Comparison of ENCODE assay signal across 33 cellular contexts in genomic region chr9:28443461-28443860, GRCh38.
"Had no signal": no experiment of that assay in that cellular context is flagged by ENCODE, and none has a peak within 500 bp of the region (broad histone marks: within the 10 kb centered on the region; RNA-seq: fewer than 3 reads in every experiment).

No MANE protein-coding gene starts in this region.

- H3K4me3 ChIP-seq: ascending aorta, breast epithelium, cardiac muscle cell, esophagus squamous epithelium, gastroesophageal sphincter had no signal

- FAIRE-seq: colon, endometrium, endothelial cell of umbilical vein had no signal

- H3K27me3 Mint-ChIP-seq: activated CD4-positive, alpha-beta memory T cell treated with anti-CD3 and anti-CD28 coated beads for 36 hours; activated CD4-positive, alpha-beta T cell treated with anti-CD3 and anti-CD28 coated beads for 36 hours; activated CD4-positive, alpha-beta T cell treated with anti-CD3 and anti-CD28 coated beads, Interleukin-2, amount 10 ng/mL, durations not matched to agents 24 days and 14 days; activated CD8-positive, alpha-beta memory T cell treated with anti-CD3 and anti-CD28 coated beads, Interleukin-2, amount 10 ng/mL, durations not matched to agents 7 days and 5 days; activated naive CD4-positive, alpha-beta T cell treated with anti-CD3 and anti-CD28 coated beads, Interleukin-2, amount 50 U/mL, for 24 hours; activated naive CD8-positive, alpha-beta T cell treated with anti-CD3 and anti-CD28 coated beads for 36 hours; activated naive CD8-positive, alpha-beta T cell treated with anti-CD3 and anti-CD28 coated beads, Interleukin-2, amount 50 U/mL, for 24 hours; brain; central memory CD8-positive, alpha-beta T cell had no signal

- H3K27me3 ChIP-seq: ascending aorta, breast epithelium, cardiac muscle cell, esophagus squamous epithelium, gastroesophageal sphincter had no signal

- H3K4me1 ChIP-seq: ascending aorta, breast epithelium, esophagus squamous epithelium, gastroesophageal sphincter had no signal

- H3K36me3 Mint-ChIP-seq: activated CD4-positive, alpha-beta memory T cell treated with anti-CD3 and anti-CD28 coated beads for 36 hours; activated CD8-positive, alpha-beta memory T cell treated with anti-CD3 and anti-CD28 coated beads, Interleukin-2, amount 10 ng/mL, durations not matched to agents 7 days and 5 days; activated naive CD4-positive, alpha-beta T cell treated with anti-CD3 and anti-CD28 coated beads, Interleukin-2, amount 50 U/mL, for 24 hours; activated naive CD8-positive, alpha-beta T cell treated with anti-CD3 and anti-CD28 coated beads for 36 hours had no signal

- H3K4me3 Mint-ChIP-seq: activated CD4-positive, alpha-beta memory T cell treated with anti-CD3 and anti-CD28 coated beads for 36 hours; activated CD4-positive, alpha-beta T cell treated with anti-CD3 and anti-CD28 coated beads for 36 hours; activated CD4-positive, alpha-beta T cell treated with anti-CD3 and anti-CD28 coated beads, Interleukin-2, amount 10 ng/mL, durations not matched to agents 24 days and 14 days; activated CD8-positive, alpha-beta memory T cell treated with anti-CD3 and anti-CD28 coated beads, Interleukin-2, amount 10 ng/mL, durations not matched to agents 7 days and 5 days; activated CD8-positive, alpha-beta T cell treated with anti-CD3 and anti-CD28 coated beads, Interleukin-2, amount 10 ng/mL, durations not matched to agents 7 days and 5 days; activated naive CD4-positive, alpha-beta T cell treated with anti-CD3 and anti-CD28 coated beads for 36 hours; activated naive CD4-positive, alpha-beta T cell treated with anti-CD3 and anti-CD28 coated beads, Interleukin-2, amount 50 U/mL, for 24 hours; activated naive CD8-positive, alpha-beta T cell treated with anti-CD3 and anti-CD28 coated beads for 36 hours; activated naive CD8-positive, alpha-beta T cell treated with anti-CD3 and anti-CD28 coated beads, Interleukin-2, amount 50 U/mL, for 24 hours; activated T-helper 1 cell treated with anti-CD3 and anti-CD28 coated beads, Interleukin-12 subunit alpha, Interleukin-12 subunit beta, Interleukin-2, Interleukin-4 antibody, amounts not matched to agents 30 ng/mL and 10 ng/mL and 1 ng/mL, durations not matched to agents 14 hours and 24 hours and 36 hours; brain; central memory CD8-positive, alpha-beta T cell had no signal

- H3K9me3 Mint-ChIP-seq: activated CD4-positive, alpha-beta T cell treated with anti-CD3 and anti-CD28 coated beads, Interleukin-2, amount 10 ng/mL, durations not matched to agents 24 days and 14 days; activated naive CD4-positive, alpha-beta T cell treated with anti-CD3 and anti-CD28 coated beads, Interleukin-2, amount 50 U/mL, for 24 hours; activated naive CD8-positive, alpha-beta T cell treated with anti-CD3 and anti-CD28 coated beads, Interleukin-2, amount 50 U/mL, for 24 hours had no signal

- H3K27ac ChIP-seq: ascending aorta, breast epithelium, cardiac muscle cell, epithelial cell of prostate, esophagus squamous epithelium, gastroesophageal sphincter had no signal

- H3K36me3 ChIP-seq: ascending aorta, breast epithelium, cardiac muscle cell, esophagus squamous epithelium, gastroesophageal sphincter had no signal

- H3K27ac Mint-ChIP-seq: activated CD4-positive, alpha-beta memory T cell treated with anti-CD3 and anti-CD28 coated beads for 36 hours; activated CD4-positive, alpha-beta T cell treated with anti-CD3 and anti-CD28 coated beads for 36 hours; activated CD4-positive, alpha-beta T cell treated with anti-CD3 and anti-CD28 coated beads, Interleukin-2, amount 10 ng/mL, durations not matched to agents 24 days and 14 days; activated CD8-positive, alpha-beta memory T cell treated with anti-CD3 and anti-CD28 coated beads, Interleukin-2, amount 10 ng/mL, durations not matched to agents 7 days and 5 days; activated CD8-positive, alpha-beta T cell treated with anti-CD3 and anti-CD28 coated beads, Interleukin-2, amount 10 ng/mL, durations not matched to agents 7 days and 5 days; activated naive CD4-positive, alpha-beta T cell treated with anti-CD3 and anti-CD28 coated beads for 36 hours; activated naive CD4-positive, alpha-beta T cell treated with anti-CD3 and anti-CD28 coated beads, Interleukin-2, amount 50 U/mL, for 24 hours; activated naive CD8-positive, alpha-beta T cell treated with anti-CD3 and anti-CD28 coated beads for 36 hours; activated naive CD8-positive, alpha-beta T cell treated with anti-CD3 and anti-CD28 coated beads, Interleukin-2, amount 50 U/mL, for 24 hours; activated T-helper 1 cell treated with anti-CD3 and anti-CD28 coated beads, Interleukin-12 subunit alpha, Interleukin-12 subunit beta, Interleukin-2, Interleukin-4 antibody, amounts not matched to agents 30 ng/mL and 10 ng/mL and 1 ng/mL, durations not matched to agents 14 hours and 24 hours and 36 hours; activated T-helper 2 cell treated with anti-CD3 and anti-CD28 coated beads, Interferon-gamma antibody, Interleukin-2, Interleukin-4, amounts not matched to agents 10 μg/mL and 5 μg/mL and 100 μg/mL, durations not matched to agents 14 hours and 24 hours and 36 hours; brain had no signal

- H3K9me3 ChIP-seq: ascending aorta had no signal

- DNase-seq: activated CD4-positive, alpha-beta memory T cell treated with anti-CD3 and anti-CD28 coated beads for 36 hours; activated CD4-positive, alpha-beta T cell treated with anti-CD3 and anti-CD28 coated beads for 36 hours; activated CD4-positive, alpha-beta T cell treated with anti-CD3 and anti-CD28 coated beads, Interleukin-2, amount 10 ng/mL, durations not matched to agents 24 days and 14 days; activated CD4-positive, CD25-positive, alpha-beta regulatory T cell; activated CD4-positive, CD25-positive, alpha-beta regulatory T cell treated with anti-CD3 and anti-CD28 coated beads, Interleukin-2, amount 50 U/mL, for 72 hours; activated CD8-positive, alpha-beta memory T cell treated with anti-CD3 and anti-CD28 coated beads, Interleukin-2, amount 10 ng/mL, durations not matched to agents 7 days and 5 days; activated CD8-positive, alpha-beta memory T cell treated with anti-CD3 and anti-CD28 coated beads, Interleukin-2, amount 50 U/mL, for 4 hours; activated CD8-positive, alpha-beta T cell treated with anti-CD3 and anti-CD28 coated beads, Interleukin-2, amount 10 ng/mL, durations not matched to agents 7 days and 5 days; activated effector memory CD4-positive, alpha-beta T cell treated with anti-CD3 and anti-CD28 coated beads, Interleukin-2, amount 50 U/mL, for 16 hours; activated naive CD4-positive, alpha-beta T cell treated with anti-CD3 and anti-CD28 coated beads for 36 hours; activated naive CD8-positive, alpha-beta T cell treated with anti-CD3 and anti-CD28 coated beads for 36 hours; activated naive CD8-positive, alpha-beta T cell treated with anti-CD3 and anti-CD28 coated beads, Interleukin-2, amount 50 U/mL, for 24 hours; activated T-cell treated with anti-CD3 and anti-CD28 coated beads, Interleukin-2, amount 50 U/mL, for 1 hour; activated T-cell treated with anti-CD3 and anti-CD28 coated beads, Interleukin-2, amount 50 U/mL, for 48 hours; cortex of kidney; dermis blood vessel endothelial cell; effector CD4-positive, alpha-beta T cell; esophagus squamous epithelium; foreskin melanocyte; T-helper 2 cell had no signal

- H3K4me1 Mint-ChIP-seq: activated CD4-positive, alpha-beta T cell treated with anti-CD3 and anti-CD28 coated beads for 36 hours; activated CD4-positive, alpha-beta T cell treated with anti-CD3 and anti-CD28 coated beads, Interleukin-2, amount 10 ng/mL, durations not matched to agents 24 days and 14 days; activated CD8-positive, alpha-beta memory T cell treated with anti-CD3 and anti-CD28 coated beads, Interleukin-2, amount 10 ng/mL, durations not matched to agents 7 days and 5 days; activated naive CD4-positive, alpha-beta T cell treated with anti-CD3 and anti-CD28 coated beads, Interleukin-2, amount 50 U/mL, for 24 hours; activated naive CD8-positive, alpha-beta T cell treated with anti-CD3 and anti-CD28 coated beads for 36 hours; activated naive CD8-positive, alpha-beta T cell treated with anti-CD3 and anti-CD28 coated beads, Interleukin-2, amount 50 U/mL, for 24 hours; central memory CD8-positive, alpha-beta T cell had no signal

- ATAC-seq: activated CD4-positive, alpha-beta T cell treated with anti-CD3 and anti-CD28 coated beads for 36 hours; activated CD8-positive, alpha-beta memory T cell treated with anti-CD3 and anti-CD28 coated beads, Interleukin-2, amount 10 ng/mL, durations not matched to agents 7 days and 5 days; activated CD8-positive, alpha-beta T cell treated with anti-CD3 and anti-CD28 coated beads, Interleukin-2, amount 10 ng/mL, durations not matched to agents 7 days and 5 days; activated naive CD8-positive, alpha-beta T cell treated with anti-CD3 and anti-CD28 coated beads, Interleukin-2, amount 50 U/mL, for 24 hours; gastroesophageal sphincter had no signal
